Comparison of ENCODE assay signal across 5 cellular contexts in the genomic region with DNA sequence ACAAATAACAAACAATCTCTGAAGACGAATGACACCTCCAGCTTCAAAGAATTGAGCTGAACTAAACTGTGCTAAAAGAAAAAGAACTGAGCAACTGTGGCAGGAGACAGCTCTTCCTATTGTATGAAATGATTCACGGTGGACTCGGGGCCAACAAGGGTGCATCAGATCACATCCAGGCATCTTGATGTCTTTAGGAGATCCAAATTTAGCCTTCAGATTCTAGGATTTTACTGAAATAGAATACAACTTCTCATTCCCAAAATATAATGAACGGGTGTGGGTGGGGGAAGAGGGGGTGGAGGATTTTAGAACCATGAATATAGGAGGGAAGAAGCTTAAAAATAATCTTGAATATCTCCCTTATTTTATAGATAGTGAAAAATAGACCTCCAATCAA.
"Had no signal": no experiment of that assay in that cellular context is flagged by ENCODE, and none has a peak within 500 bp of the region (broad histone marks: within the 10 kb centered on the region; RNA-seq: fewer than 3 reads in every experiment).

No MANE protein-coding gene starts in this region.

- DNase-seq: IMR-90, KBM-7, KG1 had no signal

- H3K27ac ChIP-seq: HL-60 had no signal

- H3K4me3 ChIP-seq: K562 had no signal
